Comparison of ENCODE assay signal across 12 cellular contexts in the genomic region with DNA sequence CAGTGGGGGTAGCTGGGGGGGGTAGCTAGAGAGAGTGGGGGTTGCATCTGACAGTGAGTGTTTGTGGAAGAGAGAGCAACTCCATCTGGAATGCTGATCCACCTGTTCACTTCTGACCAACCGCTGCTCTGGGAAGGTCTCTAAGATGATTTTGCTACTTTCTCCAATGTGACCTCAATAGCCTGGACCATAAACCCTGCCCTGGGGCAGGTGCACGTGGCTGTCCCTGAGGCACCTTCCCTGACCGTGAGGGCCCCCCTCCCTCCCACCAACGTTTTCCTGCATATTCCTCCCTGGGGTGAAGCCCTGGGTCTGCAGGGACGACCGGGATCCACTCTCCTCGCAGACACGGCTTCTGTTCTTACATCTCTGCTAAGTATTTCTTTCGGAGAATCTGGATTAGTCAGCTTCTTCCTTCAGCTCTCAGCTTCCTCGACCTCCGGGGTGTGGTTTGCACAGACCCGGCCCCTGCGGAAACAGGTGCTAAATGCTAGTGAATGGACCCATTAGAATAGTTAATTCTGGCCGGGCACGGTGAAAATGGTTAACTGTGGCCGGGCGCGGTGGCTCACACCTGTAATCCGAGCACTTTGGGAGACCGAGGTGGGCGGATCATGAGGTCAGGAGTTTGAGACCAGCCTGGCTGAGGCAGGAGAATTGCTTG. TPM values are rescaled to one million over a fixed set of nuclear protein-coding genes. Genes with fewer than 3 reads are reported as not detected.
DNase-seq lines count a peak whose midpoint lies in the region; ATAC-seq and TF ChIP-seq lines count a peak whose summit lies in the region.
"Had no signal": no experiment of that assay in that cellular context is flagged by ENCODE, and none has a peak within 500 bp of the region (broad histone marks: within the 10 kb centered on the region; RNA-seq: fewer than 3 reads in every experiment).

No MANE protein-coding gene starts in this region.

- CTCF ChIA-PET in naive thymus-derived CD4-positive, alpha-beta T cell (lab: Charles Lee), result no interaction called here

- H3K27ac ChIP-seq in hepatocyte, result no peak overlapping the region
- H3K27ac ChIP-seq in naive thymus-derived CD4-positive, alpha-beta T cell (ENCODE audit: low read depth, low read length), result no peak overlapping the region
- H3K27ac ChIP-seq: uterus had no signal

- H3K4me1 ChIP-seq in hepatocyte (ENCODE audit: insufficient read depth), result peaks cover 26% of the 10 kb centered on the region
- H3K4me1 ChIP-seq in naive thymus-derived CD4-positive, alpha-beta T cell (ENCODE audit: control insufficient read depth in 2 of 2, insufficient read depth in 2 of 2, low read length in 2 of 2), result no peaks in the 10 kb centered on the region
- H3K4me1 ChIP-seq: uterus had no signal

- no peaks in the 10 kb centered on the region for H3K36me3 ChIP-seq in hepatocyte (replicated peaks; ENCODE audit: insufficient read depth, low read depth)
- no peaks in the 10 kb centered on the region for H3K36me3 ChIP-seq in naive thymus-derived CD4-positive, alpha-beta T cell (ENCODE audit: control insufficient read depth in 2 of 3, insufficient read depth in 3 of 3, low read length in 3 of 3)
- H3K36me3 ChIP-seq: MG63, uterus had no signal

- POLR2A ChIA-PET in naive thymus-derived CD4-positive, alpha-beta T cell (lab: Charles Lee), result no interaction called here

- no peaks in the 10 kb centered on the region for H4K20me1 ChIP-seq in hepatocyte (ENCODE audit: insufficient read depth, poor library complexity, severe bottlenecking)

- no peaks in the 10 kb centered on the region for H3K27me3 ChIP-seq in hepatocyte
- no peaks in the 10 kb centered on the region for H3K27me3 ChIP-seq in naive thymus-derived CD4-positive, alpha-beta T cell (ENCODE audit: control insufficient read depth in 2 of 2, insufficient read depth in 2 of 2, low read length in 2 of 2)
- H3K27me3 ChIP-seq: MG63, uterus had no signal

- H3K4me3 Mint-ChIP-seq in activated naive CD8-positive, alpha-beta T cell, result peak overlapping the region; percentile 28
- H3K4me3 Mint-ChIP-seq in activated naive CD8-positive, alpha-beta T cell treated with anti-CD3 and anti-CD28 coated beads, Interleukin-2, amount 50 U/mL, for 24 hours, result no peak overlapping the region
- peak overlapping the region; percentile 65 for H3K4me3 Mint-ChIP-seq in type B pancreatic cell
- H3K4me3 Mint-ChIP-seq in naive thymus-derived CD4-positive, alpha-beta T cell, result peak overlapping the region in 5 of 10 donors; percentile 38 to 66 (median 58)

- H3K9me3 Mint-ChIP-seq in activated naive CD8-positive, alpha-beta T cell (ENCODE audit: low read depth), result no peaks in the 10 kb centered on the region
- no peaks in the 10 kb centered on the region for H3K9me3 Mint-ChIP-seq in activated naive CD8-positive, alpha-beta T cell treated with anti-CD3 and anti-CD28 coated beads, Interleukin-2, amount 50 U/mL, for 24 hours
- H3K9me3 Mint-ChIP-seq in type B pancreatic cell, result no peaks in the 10 kb centered on the region
- H3K9me3 Mint-ChIP-seq in naive thymus-derived CD4-positive, alpha-beta T cell, result peaks cover 0 to 1% (median 0%) of the 10 kb centered on the region in 11 donors

- no peak overlapping the region for H2AFZ ChIP-seq in hepatocyte

- no peaks in the 10 kb centered on the region for H3K9me3 ChIP-seq in hepatocyte (ENCODE audit: low read depth)
- H3K9me3 ChIP-seq in naive thymus-derived CD4-positive, alpha-beta T cell (ENCODE audit: control insufficient read depth in 2 of 3, low read length in 3 of 3), result no peaks in the 10 kb centered on the region
- H3K9me3 ChIP-seq: MG63, uterus had no signal

- no peak overlapping the region for H3K27ac Mint-ChIP-seq in activated naive CD8-positive, alpha-beta T cell
- no peak overlapping the region for H3K27ac Mint-ChIP-seq in activated naive CD8-positive, alpha-beta T cell treated with anti-CD3 and anti-CD28 coated beads, Interleukin-2, amount 50 U/mL, for 24 hours
- peak overlapping the region; percentile 81 for H3K27ac Mint-ChIP-seq in type B pancreatic cell
- H3K27ac Mint-ChIP-seq in naive thymus-derived CD4-positive, alpha-beta T cell, result peak overlapping the region in 3 of 9 donors; percentile 28 to 80 (median 60)

- TF ChIP-seq CTCF in type B pancreatic cell (conservative IDR thresholded peaks at IDR 0.05) (no peak), hepatocyte (IDR thresholded peaks at IDR 0.05; ENCODE audit: poor library complexity) (no peak)

- H3K9me2 ChIP-seq in hepatocyte (replicated peaks; ENCODE audit: insufficient read depth), result no peaks in the 10 kb centered on the region

- H3K79me2 ChIP-seq in hepatocyte, result no peaks in the 10 kb centered on the region

- ATAC-seq in activated naive CD8-positive, alpha-beta T cell treated with anti-CD3 and anti-CD28 coated beads, Interleukin-2, amount 50 U/mL, for 24 hours, result no peak
- ATAC-seq in GM21367 (IDR thresholded peaks at IDR 0.05; ENCODE audit: unreplicated experiment), result no peak
- ATAC-seq in naive thymus-derived CD4-positive, alpha-beta T cell, result no peak
- ATAC-seq: SK-N-SH treated with all-trans-retinoic acid at 6 μM for 48 hours had no signal

- intact Hi-C loops in naive thymus-derived CD4-positive, alpha-beta T cell (cut with micrococcal nuclease), result no loop called here

- H3K27me3 Mint-ChIP-seq in activated naive CD8-positive, alpha-beta T cell, result no peaks in the 10 kb centered on the region
- H3K27me3 Mint-ChIP-seq in activated naive CD8-positive, alpha-beta T cell treated with anti-CD3 and anti-CD28 coated beads, Interleukin-2, amount 50 U/mL, for 24 hours, result no peaks in the 10 kb centered on the region
- no peaks in the 10 kb centered on the region for H3K27me3 Mint-ChIP-seq in type B pancreatic cell
- no peaks in the 10 kb centered on the region for H3K27me3 Mint-ChIP-seq in naive thymus-derived CD4-positive, alpha-beta T cell

- no peak overlapping the region for H3K4me2 ChIP-seq in hepatocyte

- no peak overlapping the region for H3K4me3 ChIP-seq in hepatocyte
- H3K4me3 ChIP-seq in naive thymus-derived CD4-positive, alpha-beta T cell (ENCODE audit: low read length), result no peak overlapping the region
- H3K4me3 ChIP-seq: MG63, uterus had no signal

- 31% methylated on average over 21 of the region's 21 CpGs for WGBS in hepatocyte (ENCODE audit: low lambda C conversion rate, missing lambda C conversion rate)

- no peak for DNase-seq in activated naive CD8-positive, alpha-beta T cell treated with anti-CD3 and anti-CD28 coated beads, Interleukin-2, amount 50 U/mL, for 24 hours
- DNase-seq in RPMI8226 (peak; percentile 25), islet precursor cell (peak; percentile 83), type B pancreatic cell (ENCODE audit: extremely low spot score, unreplicated experiment) (peak; percentile 57), hepatocyte (ENCODE audit: low spot score) (no peak)
- no peak for DNase-seq in naive thymus-derived CD4-positive, alpha-beta T cell
- DNase-seq: activated CD4-positive, CD25-positive, alpha-beta regulatory T cell treated with anti-CD3 and anti-CD28 coated beads, Interleukin-2, amount 50 U/mL, for 72 hours; MG63; uterus had no signal

- H3K4me1 Mint-ChIP-seq in activated naive CD8-positive, alpha-beta T cell (ENCODE audit: low read depth), result peaks cover 2% of the 10 kb centered on the region
- H3K4me1 Mint-ChIP-seq in activated naive CD8-positive, alpha-beta T cell treated with anti-CD3 and anti-CD28 coated beads, Interleukin-2, amount 50 U/mL, for 24 hours, result no peaks in the 10 kb centered on the region
- peaks cover 14% of the 10 kb centered on the region for H3K4me1 Mint-ChIP-seq in type B pancreatic cell (ENCODE audit: unreplicated experiment)
- H3K4me1 Mint-ChIP-seq in naive thymus-derived CD4-positive, alpha-beta T cell, result peaks cover 0 to 4% (median 0%) of the 10 kb centered on the region in 7 donors

- H3K36me3 Mint-ChIP-seq in activated naive CD8-positive, alpha-beta T cell, result no peaks in the 10 kb centered on the region
- H3K36me3 Mint-ChIP-seq in activated naive CD8-positive, alpha-beta T cell treated with anti-CD3 and anti-CD28 coated beads, Interleukin-2, amount 50 U/mL, for 24 hours (ENCODE audit: low read depth), result no peaks in the 10 kb centered on the region
- H3K36me3 Mint-ChIP-seq in type B pancreatic cell, result no peaks in the 10 kb centered on the region
- H3K36me3 Mint-ChIP-seq in naive thymus-derived CD4-positive, alpha-beta T cell, result no peaks in the 10 kb centered on the region

RNA-seq across cellular contexts. Expression of a gene that starts 21.4 kb away (rescaled TPM):
- total RNA-seq in type B pancreatic cell (ENCODE audit: low replicate concordance), result 47.5 and 54.8 TPM in 2 replicates
- total RNA-seq in hepatocyte, result 34.1 and 40.1 TPM in 2 replicates
- polyA plus RNA-seq in hepatocyte, result 22.0 and 25.7 TPM in 2 replicates
- 10 to 100 TPM; 18.2 to 51.1 (median 40.6) TPM for total RNA-seq in naive thymus-derived CD4-positive, alpha-beta T cell
- 1 to 10 TPM; 3.2 to 8.4 TPM for polyA plus RNA-seq in naive thymus-derived CD4-positive, alpha-beta T cell

RNA-seq across cellular contexts. Expression of a gene that starts 58.8 kb away (rescaled TPM):
- total RNA-seq in type B pancreatic cell (ENCODE audit: low replicate concordance) (45.7 and 53.5 TPM in 2 replicates), hepatocyte (39.6 and 40.7 TPM in 2 replicates)
- 69.2 and 69.3 TPM in 2 replicates for polyA plus RNA-seq in hepatocyte
- 10 to 100 TPM; 52.1 to 95.2 (median 75.1) TPM for total RNA-seq in naive thymus-derived CD4-positive, alpha-beta T cell
- 10 to 100 TPM; 38.9 to 68.0 TPM for polyA plus RNA-seq in naive thymus-derived CD4-positive, alpha-beta T cell

Comparison
In these comparisons a context has a peak if more than half of its experiments do, and no peak if none do; other contexts are left out.
1. DNase-seq: peak in RPMI8226 (single experiment), islet precursor cell (single experiment) and type B pancreatic cell (single experiment); none in activated naive CD8-positive, alpha-beta T cell treated with anti-CD3 and anti-CD28 coated beads, Interleukin-2, amount 50 U/mL, for 24 hours (single experiment), hepatocyte (single experiment) and naive thymus-derived CD4-positive, alpha-beta T cell (0 of 9).